Comparison of ENCODE assay signal across 26 cellular contexts in genomic region chr1:106534612-106535011, GRCh38.
DNase-seq lines count a peak whose midpoint lies in the region; ATAC-seq and TF ChIP-seq lines count a peak whose summit lies in the region.
"Had no signal": no experiment of that assay in that cellular context is flagged by ENCODE, and none has a peak within 500 bp of the region (broad histone marks: within the 10 kb centered on the region; RNA-seq: fewer than 3 reads in every experiment).

No MANE protein-coding gene starts in this region.

- no peaks in the 10 kb centered on the region for H4K20me1 ChIP-seq in H9 (ENCODE audit: control insufficient read depth, insufficient read depth, insufficient read length)

- H3K9ac ChIP-seq in H9 (ENCODE audit: extremely low read depth, insufficient read length, low read length) = no peak overlapping the region

- H3T11ph ChIP-seq in H9 (ENCODE audit: low read length) = no peak overlapping the region

- no peaks in the 10 kb centered on the region for H3K4me1 ChIP-seq in H9 (ENCODE audit: insufficient read depth, low read length)
- H3K4me1 ChIP-seq: heart right ventricle, thyroid gland had no signal

- H3K23me2 ChIP-seq in H9 (ENCODE audit: insufficient read length, low read depth, low read length, poor library complexity, severe bottlenecking) = no peaks in the 10 kb centered on the region

- H3K27ac ChIP-seq in H9 (ENCODE audit: insufficient read length, low read depth, low read length) = no peak overlapping the region
- H3K27ac ChIP-seq: heart right ventricle, thyroid gland had no signal

- H3K9me3 ChIP-seq in H9 (ENCODE audit: control insufficient read depth, low read depth, low read length) = peaks cover 8% of the 10 kb centered on the region
- H3K9me3 ChIP-seq: thyroid gland had no signal

- no peak overlapping the region for H4K5ac ChIP-seq in H9 (ENCODE audit: insufficient read length, low read depth, low read length)

- no peak overlapping the region for H4K91ac ChIP-seq in H9 (ENCODE audit: insufficient read length, low read depth, low read length)

- no peaks in the 10 kb centered on the region for H3K79me2 ChIP-seq in H9 (ENCODE audit: insufficient read depth, low read length)

- H3K27me3 ChIP-seq in H9 (ENCODE audit: insufficient read depth, low read length) = no peaks in the 10 kb centered on the region
- H3K27me3 ChIP-seq: heart right ventricle, thyroid gland had no signal

- ATAC-seq in GM21619 (IDR thresholded peaks at IDR 0.05; ENCODE audit: unreplicated experiment) = no peak
- no peak for ATAC-seq in HG03095 (IDR thresholded peaks at IDR 0.05; ENCODE audit: unreplicated experiment)
- ATAC-seq: activated T-cell treated with anti-CD3 and anti-CD28 coated beads, Interleukin-2, amount 50 U/mL, for 72 hours; GM12878; heart right ventricle; left ventricle myocardium superior; stimulated activated naive CD8-positive, alpha-beta T cell treated with anti-CD3 and anti-CD28 coated beads, Interleukin-15, Interleukin-2, amounts not matched to agents 100 U/mL and 50 U/mL, for 24 hours had no signal

- peaks cover 9 to 15% (median 12%) of the 10 kb centered on the region in 3 experiments for H3K36me3 Mint-ChIP-seq in H9 (ENCODE audit: insufficient read depth in 1 of 3, low read depth in 3 of 3)
- H3K36me3 Mint-ChIP-seq in MCF 10A (ENCODE audit: insufficient read depth, unreplicated experiment) = no peaks in the 10 kb centered on the region
- H3K36me3 Mint-ChIP-seq: activated naive CD8-positive, alpha-beta T cell had no signal

- CTCF ChIA-PET in MCF 10A (lab: Yijun Ruan, JAX) = interaction anchor here (0.6 to 1.0 kb wide), 3 partner anchors 9 to 191 kb away, joined by 3 to 5 read pairs (median 3); no protein-coding TSS in a partner anchor

- no peak overlapping the region for H3K4me2 ChIP-seq in H9 (ENCODE audit: insufficient read depth, insufficient read length, low read length)

- no peak overlapping the region for H3K14ac ChIP-seq in H9 (ENCODE audit: insufficient read depth, low read length)

- no peak overlapping the region for H3K23ac ChIP-seq in H9 (ENCODE audit: insufficient read length, low read depth, low read length)

- no peaks in the 10 kb centered on the region for H3K79me1 ChIP-seq in H9 (ENCODE audit: insufficient read depth, low read depth, low read length, poor library complexity, severe bottlenecking)

- WGBS in H9 (ENCODE audit: extremely low coverage, insufficient read length, low lambda C conversion rate) = no CpG with 5 or more reads among the region's 2 CpGs

- H3K9me3 Mint-ChIP-seq in H9 (peaks cover 13 to 16% of the 10 kb centered on the region in 2 experiments), MCF 10A (ENCODE audit: unreplicated experiment) (peaks cover 13% of the 10 kb centered on the region)

- H2AK5ac ChIP-seq in H9 (ENCODE audit: insufficient read length, low read length) = no peak overlapping the region

- BruUV-seq in MCF 10A (replicated peaks; lab: Mats Ljungman, UMichigan) = no TSS peak

- POLR2A ChIA-PET in MCF 10A (lab: Yijun Ruan, JAX) = interaction anchor here (0.7 kb wide), 1 partner anchor 384 kb away, joined by 3 read pairs; no protein-coding TSS in a partner anchor

- H3K4me3 ChIP-seq in AG09309 (ENCODE audit: control insufficient read depth, low read depth, low read length) (no peak overlapping the region), fibroblast of pulmonary artery (replicated peaks; ENCODE audit: low read depth, low read length) (no peak overlapping the region)
- H3K4me3 ChIP-seq: GM12878, heart right ventricle, thyroid gland had no signal

- H3K18ac ChIP-seq in H9 (ENCODE audit: insufficient read length, low read depth, low read length) = no peak overlapping the region

- H3K4me1 Mint-ChIP-seq in H9 = peaks cover 2 to 3% of the 10 kb centered on the region in 2 experiments; a peak in 1 of 4 replicates
- H3K4me1 Mint-ChIP-seq in MCF 10A (ENCODE audit: insufficient read depth, unreplicated experiment) = no peaks in the 10 kb centered on the region
- H3K4me1 Mint-ChIP-seq: nephron had no signal

- H2BK5ac ChIP-seq in H9 (ENCODE audit: insufficient read length, low read length) = no peak overlapping the region

- H3K27ac Mint-ChIP-seq in H9 (no peak overlapping the region), MCF 10A (ENCODE audit: low read depth, unreplicated experiment) (no peak overlapping the region)
- H3K27ac Mint-ChIP-seq: activated naive CD8-positive, alpha-beta T cell; activated T-cell treated with anti-CD3 and anti-CD28 coated beads, Interleukin-2, amount 50 U/mL, for 72 hours; CD4-positive, alpha-beta T cell; nephron had no signal

- H3K4ac ChIP-seq in H9 (ENCODE audit: low read depth, low read length) = no peak overlapping the region

- no peak overlapping the region for H2BK20ac ChIP-seq in H9 (ENCODE audit: low read depth, low read length, poor library complexity, severe bottlenecking)

- intact Hi-C loops in MCF 10A (cut with micrococcal nuclease) = no loop called here

- no peaks in the 10 kb centered on the region for H3K27me3 Mint-ChIP-seq in H9 (ENCODE audit: low read depth)
- H3K27me3 Mint-ChIP-seq in MCF 10A (ENCODE audit: insufficient read depth, unreplicated experiment) = no peaks in the 10 kb centered on the region
- H3K27me3 Mint-ChIP-seq: activated naive CD8-positive, alpha-beta T cell; CD4-positive, alpha-beta T cell had no signal

- H2BK12ac ChIP-seq in H9 (ENCODE audit: insufficient read length, low read depth, low read length) = no peak overlapping the region

- TF ChIP-seq CTCF in AG09309 (IDR thresholded peaks at IDR 0.05; ENCODE audit: control insufficient read depth, insufficient read depth, low read depth, low read length, missing control alignments) (peak; percentile 7), H9 (conservative IDR thresholded peaks at IDR 0.05) (peak; percentile 64), fibroblast of pulmonary artery (IDR thresholded peaks at IDR 0.05; ENCODE audit: low read length, missing control alignments) (peak; percentile 1), MCF 10A (IDR thresholded peaks at IDR 0.05; ENCODE audit: unreplicated experiment) (no peak)

- no peak overlapping the region for H2AFZ ChIP-seq in H9 (ENCODE audit: low read length)

- no peak overlapping the region for H4K8ac ChIP-seq in H9 (replicated peaks; ENCODE audit: insufficient read length, low read depth, low read length)

- DNase-seq in AG09309 (ENCODE audit: low read depth) (no peak), H9 (no peak), RKO (ENCODE audit: low spot score) (peak; percentile 46), fibroblast of pulmonary artery (ENCODE audit: low read depth) (no peak), MCF 10A (ENCODE audit: unreplicated experiment) (no peak), NCI-H2029 (lab: John Stamatoyannopoulos, UW) (no peak)
- DNase-seq: activated CD4-positive, alpha-beta T cell treated with anti-CD3 and anti-CD28 coated beads for 1 hour; activated CD8-positive, alpha-beta memory T cell treated with anti-CD3 and anti-CD28 coated beads for 24 hours; activated T-cell treated with anti-CD3 and anti-CD28 coated beads, Interleukin-2, amount 50 U/mL, for 72 hours; CD4-positive, alpha-beta T cell; DMS 273 treated with DMSO at 0.1 percent for 48 hours; GOT3; heart right ventricle; left ventricle myocardium superior; NCI-H1436 treated with DMSO at 0.1 percent for 48 hours; NCI-H2227 treated with DMSO at 0.1 percent for 48 hours; posterior cingulate gyrus; stimulated activated CD4-positive, alpha-beta T cell treated with anti-CD3 and anti-CD28 coated beads, Interleukin-1b, Interleukin-23, amount 100 ng/mL, for 48 hours; stimulated activated naive CD8-positive, alpha-beta T cell treated with anti-CD3 and anti-CD28 coated beads, Interleukin-15, Interleukin-2, amounts not matched to agents 100 U/mL and 50 U/mL, for 24 hours; T1000; thyroid gland had no signal

- H2BK120ac ChIP-seq in H9 (ENCODE audit: low read depth, low read length, poor library complexity, severe bottlenecking) = no peak overlapping the region

- H3K4me3 Mint-ChIP-seq in H9 (no peak overlapping the region), MCF 10A (ENCODE audit: unreplicated experiment) (no peak overlapping the region)
- H3K4me3 Mint-ChIP-seq: activated naive CD8-positive, alpha-beta T cell; activated T-cell treated with anti-CD3 and anti-CD28 coated beads, Interleukin-2, amount 50 U/mL, for 72 hours; CD4-positive, alpha-beta T cell; nephron had no signal

- no peak overlapping the region for H2BK15ac ChIP-seq in H9 (ENCODE audit: low read depth, low read length)

- H3K56ac ChIP-seq in H9 (ENCODE audit: insufficient read length, low read depth, low read length) = no peak overlapping the region
